8 cellular contexts compared by ENCODE assay signal in the genomic region with DNA sequence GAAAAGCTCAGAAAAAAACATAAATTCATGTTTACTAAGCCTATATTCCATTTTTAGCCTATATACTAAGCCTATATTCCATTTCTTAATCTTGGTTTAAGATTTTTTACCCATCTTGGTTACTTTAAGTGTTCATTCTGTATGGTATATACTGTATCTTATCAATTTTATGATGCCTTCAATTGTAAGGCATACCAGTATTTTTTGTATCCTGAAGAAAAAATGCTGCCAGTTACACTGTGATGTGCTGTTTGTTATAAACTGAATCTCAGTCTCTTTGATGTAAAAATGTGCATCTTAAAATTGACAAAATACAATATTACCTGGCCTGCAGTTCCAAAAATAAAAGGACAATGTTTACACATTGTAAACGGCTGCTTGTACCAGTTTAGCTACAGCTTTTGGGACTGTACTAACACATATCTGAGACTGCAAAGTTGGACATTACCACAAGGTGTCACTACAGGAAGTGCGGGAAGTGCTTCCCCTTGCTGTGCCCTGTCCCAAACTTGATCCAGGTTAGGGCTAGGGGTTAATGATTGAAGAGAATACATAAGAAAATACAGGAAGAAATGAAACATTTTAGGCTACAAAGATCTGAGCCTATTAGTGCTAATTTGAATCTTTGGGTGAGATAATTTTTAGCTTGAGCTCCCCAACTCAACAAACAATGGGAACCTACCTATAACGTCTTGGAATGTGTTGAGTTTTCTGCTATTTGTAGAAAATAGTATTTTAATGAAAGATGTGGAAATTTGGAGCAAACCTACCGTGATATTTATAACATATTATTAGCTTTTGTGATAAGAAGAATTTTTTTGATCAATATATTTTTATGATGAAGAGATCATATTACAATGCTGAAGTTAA.
DNase-seq lines count a peak whose midpoint lies in the region; ATAC-seq, FAIRE-seq and TF ChIP-seq lines count a peak whose summit lies in the region.

No MANE protein-coding gene starts in this region.

- peak; percentile 93 for FAIRE-seq in K562 (lab: Jason Lieb, UNC)

- BruUV-seq in K562 (replicated peaks; lab: Mats Ljungman, UMichigan) = no TSS peak

- H4K20me1 ChIP-seq in K562 (replicated peaks; ENCODE audit: control insufficient read depth, insufficient read depth, low read length) = no peaks in the 10 kb centered on the region

- no peaks in the 10 kb centered on the region for H3K79me2 ChIP-seq in K562 (ENCODE audit: control insufficient read depth, insufficient read depth, low read length)

- no peak overlapping the region for H3K27ac ChIP-seq in K562 (ENCODE audit: extremely low read depth, low read depth, low read length)
- no peak overlapping the region for H3K27ac ChIP-seq in thoracic aorta

- ATAC-seq in GM19438 (IDR thresholded peaks at IDR 0.05; ENCODE audit: low read depth, unreplicated experiment) (peak; percentile 87), HG03354 (IDR thresholded peaks at IDR 0.05; ENCODE audit: poor library complexity, severe bottlenecking, unreplicated experiment) (peak; percentile 93), K562 (peak; percentile 98), thoracic aorta (ENCODE audit: insufficient number of reproducible peaks, low FRiP score, low read depth) (no peak)

- TF ChIP-seq POLR2A in K562 (conservative IDR thresholded peaks at IDR 0.05) = no peak

- H3K4me2 ChIP-seq in K562 (ENCODE audit: insufficient read depth, low read length) = no peak overlapping the region

- H3K4me1 ChIP-seq in K562 (replicated peaks in 1 of 2; ENCODE audit: control insufficient read depth in 2 of 2, insufficient read depth in 2 of 2, low read length in 2 of 2) = no peaks in the 10 kb centered on the region
- H3K4me1 ChIP-seq in thoracic aorta (ENCODE audit: control insufficient read depth in 1 of 2, low read depth in 2 of 2) = no peaks in the 10 kb centered on the region

- TF ChIP-seq CTCF in K562 (IDR thresholded peaks at IDR 0.05 in 2 of 3, conservative IDR thresholded peaks at IDR 0.05 in 1 of 3; ENCODE audit: insufficient read depth in 2 of 3, low read depth in 1 of 3, low read length in 3 of 3) = peak; percentile 71 to 84 (median 79)
- peak; percentile 48 for TF ChIP-seq CTCF in thoracic aorta (IDR thresholded peaks at IDR 0.05)

- H3K27me3 ChIP-seq in K562 (ENCODE audit: control insufficient read depth in 2 of 2, insufficient read depth in 2 of 2, low read length in 2 of 2) = peaks cover 3 to 10% of the 10 kb centered on the region in 2 experiments; a peak in 1 of 5 replicates
- H3K27me3 ChIP-seq in thoracic aorta (replicated peaks; ENCODE audit: insufficient read depth) = no peaks in the 10 kb centered on the region

- no peak for TF ChIP-seq EP300 in K562 (IDR thresholded peaks at IDR 0.05; ENCODE audit: low read length)

- POLR2A ChIA-PET in K562 (lab: Yijun Ruan, JAX) = interaction anchor here (0.5 to 1.2 kb wide), 2 partner anchors 9 to 11 kb away, joined by 3 to 4 read pairs; no protein-coding TSS in a partner anchor

- H3K9me3 ChIP-seq in K562 (replicated peaks; ENCODE audit: control insufficient read depth, insufficient read depth, low read depth, low read length) (no peaks in the 10 kb centered on the region), thoracic aorta (no peaks in the 10 kb centered on the region)

- no peaks in the 10 kb centered on the region for H3K36me3 ChIP-seq in K562 (ENCODE audit: control insufficient read depth, insufficient read depth, low read length)
- H3K36me3 ChIP-seq in thoracic aorta = no peaks in the 10 kb centered on the region

- H3K4me3 ChIP-seq in K562 = no peak overlapping the region
- no peak overlapping the region for H3K4me3 ChIP-seq in thoracic aorta

- TF ChIP-seq RAD21 in K562 (CRISPR knock-in tag; conservative IDR thresholded peaks at IDR 0.05 in 1 of 2, IDR thresholded peaks at IDR 0.05 in 1 of 2) = peak; percentile 55 to 80

- no peak overlapping the region for H2AFZ ChIP-seq in K562 (ENCODE audit: low read depth, low read length)

- CTCF ChIA-PET in K562 (lab: Yijun Ruan, JAX; ENCODE audit: low intra/inter-chr PET ratio) = interaction anchor here (0.6 to 0.8 kb wide), 2 partner anchors 25 to 156 kb away, joined by 3 to 5 read pairs; no protein-coding TSS in a partner anchor

- in situ Hi-C loops in K562 (cut with MboI) = no loop called here

- no peak overlapping the region for H3K9ac ChIP-seq in K562 (ENCODE audit: insufficient read depth in 1 of 2, low read depth in 2 of 2, low read length in 2 of 2)

- no peaks in the 10 kb centered on the region for H3K9me1 ChIP-seq in K562 (ENCODE audit: control insufficient read depth, insufficient read depth, low read length)

- intact Hi-C loops in K562 (cut with micrococcal nuclease) = loop anchor here (2.0 kb wide), 1 partner anchor 654 kb away; no protein-coding TSS in a partner anchor

- 1% methylated on average over 4 of the region's 4 CpGs for WGBS in K562 (ENCODE audit: insufficient coverage, low coverage, missing lambda C conversion rate)

- DNase-seq in SHP77 (lab: John Stamatoyannopoulos, UW) (peak; percentile 37 to 38), SHP77 treated with DMSO at 0.1 percent for 48 hours (lab: John Stamatoyannopoulos, UW) (no peak), NCI-H526 treated with DMSO at 0.1 percent for 48 hours (lab: John Stamatoyannopoulos, UW) (peak; percentile 8), K562 (ENCODE audit: extremely low read depth in 1 of 4, low spot score in 3 of 4) (peak; percentile 21 to 60 (median 43)), inferior parietal cortex (ENCODE audit: extremely low spot score) (peak; percentile 39), thoracic aorta (ENCODE audit: low spot score) (no peak)

TF ChIP-seq in K562, 482 proteins besides CTCF, POLR2A, EP300 and RAD21:
- TF ChIP-seq PHF20 (IDR thresholded peaks at IDR 0.05; ENCODE audit: partially characterized antibody) = no peak
- TF ChIP-seq NFIC (IDR thresholded peaks at IDR 0.05) = no peak
- TF ChIP-seq RB1 (IDR thresholded peaks at IDR 0.05; ENCODE audit: low read depth) = 0 out of 2 replicates have a peak, but pooled peaks have one; percentile 31
- peak; percentile 11; the same call in 1 of the 2 replicates for TF ChIP-seq SPI1 (IDR thresholded peaks at IDR 0.05; ENCODE audit: borderline replicate concordance, low read depth, low read length)
- peak; percentile 48; the same call in 1 of the 2 replicates for TF ChIP-seq SMC3 (conservative IDR thresholded peaks at IDR 0.05; ENCODE audit: insufficient read depth, low read depth, low read length)

Comparison
In these comparisons a context has a peak if more than half of its experiments do, and no peak if none do; other contexts are left out.
1. DNase-seq: peak in SHP77 (2 of 2), NCI-H526 treated with DMSO at 0.1 percent for 48 hours (single experiment), K562 (4 of 4) and inferior parietal cortex (single experiment); none in SHP77 treated with DMSO at 0.1 percent for 48 hours (single experiment) and thoracic aorta (single experiment).